8 cellular contexts compared by ENCODE assay signal in genomic region chr5:9361835-9362234, GRCh38.
DNase-seq lines count a peak whose midpoint lies in the region; ATAC-seq lines count a peak whose summit lies in the region.

No MANE protein-coding gene starts in this region.

- intact Hi-C loops in left ventricle myocardium superior (cut with micrococcal nuclease), result no loop called here

- ATAC-seq in GM18873 (IDR thresholded peaks at IDR 0.05; ENCODE audit: low FRiP score, unreplicated experiment) (peak; percentile 57), HG03045 (IDR thresholded peaks at IDR 0.05; ENCODE audit: unreplicated experiment) (peak; percentile 63), left ventricle myocardium superior (peak; percentile 63)

- DNase-seq in COLO829 (ENCODE audit: low spot score) (peak; percentile 26), NCI-H460 (ENCODE audit: extremely low read depth, low read depth) (peak; percentile 75), activated T-cell treated with anti-CD3 and anti-CD28 coated beads for 48 hours (ENCODE audit: low read depth) (peak; percentile 13), left ventricle myocardium superior (peak; percentile 44), NCI-H510A treated with DMSO at 0.1 percent for 48 hours (lab: John Stamatoyannopoulos, UW) (no peak)
- DNase-seq in stimulated activated CD4-positive, alpha-beta T cell treated with anti-CD3 and anti-CD28 coated beads, Interleukin-4, amount 100 ng/mL, for 1 hour, result peak; percentile 2
